Comparison of ENCODE assay signal across 10 cellular contexts in genomic region chr14:21233457-21234076, GRCh38. TPM values are rescaled to one million over a fixed set of nuclear protein-coding genes. Genes with fewer than 3 reads are reported as not detected.
A peak's percentile ranks its signal among the peaks of the same experiment; 100 is the strongest.
DNase-seq lines count a peak whose midpoint lies in the region; ATAC-seq and TF ChIP-seq lines count a peak whose summit lies in the region.
"Had no signal": no experiment of that assay in that cellular context is flagged by ENCODE, and none has a peak within 500 bp of the region (broad histone marks: within the 10 kb centered on the region; RNA-seq: fewer than 3 reads in every experiment).

No MANE protein-coding gene starts in this region.

- H3K9me3 ChIP-seq in DOHH2 (ENCODE audit: control insufficient read depth, insufficient read depth, low read length) (no peaks in the 10 kb centered on the region), mucosa of descending colon (no peaks in the 10 kb centered on the region), lower lobe of right lung (no peaks in the 10 kb centered on the region)

- H3K4me1 ChIP-seq in DOHH2 (ENCODE audit: control insufficient read depth, low read length) (no peaks in the 10 kb centered on the region), mucosa of descending colon (ENCODE audit: low read depth) (peaks cover 6% of the 10 kb centered on the region), lower lobe of right lung (peaks cover 83% of the 10 kb centered on the region)

- peaks cover 65% of the 10 kb centered on the region for H3F3A ChIP-seq in DOHH2 (ENCODE audit: control insufficient read depth, insufficient read depth)

- DNase-seq in LNCaP clone FGC (ENCODE audit: low read depth), result no peak
- peak; percentile 41 for DNase-seq in cerebellar cortex (ENCODE audit: low spot score)
- no peak for DNase-seq in mucosa of descending colon
- no peak for DNase-seq in lower lobe of right lung
- no peak for DNase-seq in RPMI8226
- DNase-seq: NCI-H1105 treated with DMSO at 0.1 percent for 48 hours had no signal

- H3K27ac ChIP-seq in DOHH2 (ENCODE audit: low read depth, low read length) (no peak overlapping the region), lower lobe of right lung (no peak overlapping the region)

- no peak overlapping the region for H3K4me2 ChIP-seq in DOHH2 (ENCODE audit: low read length)

- intact Hi-C loops in mucosa of descending colon (cut with DNase I, micrococcal nuclease) (no loop called here), lower lobe of right lung (cut with DNase I) (no loop called here)

- ATAC-seq in mucosa of descending colon, result peak; percentile 17
- no peak for ATAC-seq in GM18858 (IDR thresholded peaks at IDR 0.05; ENCODE audit: unreplicated experiment)
- ATAC-seq in lower lobe of right lung, result no peak
- ATAC-seq: activated CD4-positive, CD25-positive, alpha-beta regulatory T cell treated with anti-CD3 and anti-CD28 coated beads, Interleukin-2, amount 50 U/mL, for 24 hours had no signal

- no peaks in the 10 kb centered on the region for H3K9me2 ChIP-seq in DOHH2 (replicated peaks; ENCODE audit: control insufficient read depth, low read length)

- TF ChIP-seq CTCF in DOHH2 (IDR thresholded peaks at IDR 0.05; ENCODE audit: low read depth, low read length, poor library complexity, severe bottlenecking) (peak; percentile 32), LNCaP clone FGC (IDR thresholded peaks at IDR 0.05; ENCODE audit: control insufficient read depth, extremely low read depth, insufficient read depth) (peak; percentile 52; the same call in 1 of the 2 replicates), mucosa of descending colon (IDR thresholded peaks at IDR 0.05) (no peak), lower lobe of right lung (IDR thresholded peaks at IDR 0.05) (no peak)

- H3K36me3 ChIP-seq in DOHH2 (ENCODE audit: control insufficient read depth, low read length), result peaks cover 100% of the 10 kb centered on the region
- H3K36me3 ChIP-seq in mucosa of descending colon (ENCODE audit: low read depth), result peaks cover 13% of the 10 kb centered on the region
- H3K36me3 ChIP-seq in lower lobe of right lung, result peaks cover 76% of the 10 kb centered on the region

- H3K79me2 ChIP-seq in DOHH2 (ENCODE audit: control insufficient read depth, low read length), result peaks cover 100% of the 10 kb centered on the region

- no peak overlapping the region for H3K4me3 ChIP-seq in DOHH2 (ENCODE audit: low read length)
- no peak overlapping the region for H3K4me3 ChIP-seq in LNCaP clone FGC (ENCODE audit: low read depth, low read length)
- H3K4me3 ChIP-seq in mucosa of descending colon, result no peak overlapping the region
- H3K4me3 ChIP-seq in lower lobe of right lung, result no peak overlapping the region

- H3K27me3 ChIP-seq in DOHH2 (ENCODE audit: control insufficient read depth, low read length) (no peaks in the 10 kb centered on the region), lower lobe of right lung (ENCODE audit: low read depth) (no peaks in the 10 kb centered on the region)

- H4K20me1 ChIP-seq in DOHH2 (ENCODE audit: control insufficient read depth, insufficient read depth, low read depth, low read length), result peaks cover 71% of the 10 kb centered on the region

RNA-seq across cellular contexts. Expression of gene HNRNPC, which starts 35.7 kb away (rescaled TPM):
- total RNA-seq in mucosa of descending colon (100 to 1,000 TPM; 273 to 334 (median 312) TPM), lower lobe of right lung (388 TPM)

RNA-seq across cellular contexts. Expression of gene RPGRIP1, which starts 46.3 kb away (rescaled TPM):
- total RNA-seq in mucosa of descending colon, result under 1 TPM in 2 of 3 donors, not detected in 1; 0.09 to 0.20 TPM
- total RNA-seq in lower lobe of right lung, result 1.1 TPM
- total RNA-seq: skeletal muscle tissue had no signal

Comparison
In these comparisons a context has a peak if more than half of its experiments do, and no peak if none do; other contexts are left out.
1. CTCF ChIP-seq: peak in DOHH2 (single experiment) and LNCaP clone FGC (single experiment); none in mucosa of descending colon (single experiment) and lower lobe of right lung (single experiment).